In the genomic region with DNA sequence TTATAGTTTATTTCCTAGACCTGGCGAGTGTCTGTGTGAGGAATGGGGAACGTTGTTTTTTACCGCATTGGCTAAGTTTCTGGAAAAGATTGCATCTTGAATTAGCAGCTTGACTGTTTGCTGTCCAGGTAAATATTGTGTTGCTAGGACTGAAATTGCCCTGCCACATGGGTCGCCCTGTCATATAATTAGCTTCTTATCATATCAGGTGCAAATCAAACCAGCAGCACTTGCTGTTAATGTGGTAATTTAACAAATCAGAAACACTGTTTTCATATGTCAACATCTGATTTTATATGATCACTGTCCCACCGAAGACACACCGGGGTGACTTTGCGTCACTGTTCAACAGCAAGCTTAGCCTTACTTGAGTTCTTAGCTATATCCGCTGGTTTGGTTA, we compare ENCODE assay signal across 17 cellular contexts.
"Had no signal": no experiment of that assay in that cellular context is flagged by ENCODE, and none has a peak within 500 bp of the region (broad histone marks: within the 10 kb centered on the region; RNA-seq: fewer than 3 reads in every experiment).

No MANE protein-coding gene starts in this region.

- H3K4me3 Mint-ChIP-seq: activated CD4-positive, alpha-beta T cell treated with anti-CD3 and anti-CD28 coated beads, Interleukin-2, amount 10 ng/mL, durations not matched to agents 24 days and 14 days; activated naive CD8-positive, alpha-beta T cell treated with anti-CD3 and anti-CD28 coated beads, Interleukin-2, amount 10 ng/mL, durations not matched to agents 7 days and 5 days; dendritic cell treated with granulocyte-macrophage colony-stimulating factor and Interleukin-4, amounts not matched to agents 40 ng/mL and 50 ng/mL, for 4 days; effector memory CD8-positive, alpha-beta T cell; natural killer cell; T-helper 2 cell treated with Interferon-gamma antibody and Interleukin-4, amounts not matched to agents 5 μg/mL and 100 μg/mL, for 36 hours had no signal

- H3K27ac ChIP-seq: brain microvascular endothelial cell, foreskin keratinocyte, neutrophil, skin epidermis had no signal

- H3K27me3 ChIP-seq: brain microvascular endothelial cell, foreskin keratinocyte, neutrophil had no signal

- H3K4me3 ChIP-seq: skin epidermis had no signal

- H3K9me3 ChIP-seq: neutrophil had no signal

- H3K27ac Mint-ChIP-seq: activated CD4-positive, alpha-beta T cell treated with anti-CD3 and anti-CD28 coated beads, Interleukin-2, amount 10 ng/mL, durations not matched to agents 24 days and 14 days; activated naive CD8-positive, alpha-beta T cell treated with anti-CD3 and anti-CD28 coated beads, Interleukin-2, amount 10 ng/mL, durations not matched to agents 7 days and 5 days; dendritic cell treated with granulocyte-macrophage colony-stimulating factor and Interleukin-4, amounts not matched to agents 40 ng/mL and 50 ng/mL, for 4 days; natural killer cell; T-helper 2 cell treated with Interferon-gamma antibody and Interleukin-4, amounts not matched to agents 5 μg/mL and 100 μg/mL, for 36 hours had no signal

- H3K36me3 Mint-ChIP-seq: natural killer cell had no signal

- H3K27me3 Mint-ChIP-seq: activated CD4-positive, alpha-beta T cell treated with anti-CD3 and anti-CD28 coated beads, Interleukin-2, amount 10 ng/mL, durations not matched to agents 24 days and 14 days; activated naive CD8-positive, alpha-beta T cell treated with anti-CD3 and anti-CD28 coated beads, Interleukin-2, amount 10 ng/mL, durations not matched to agents 7 days and 5 days; dendritic cell treated with granulocyte-macrophage colony-stimulating factor and Interleukin-4, amounts not matched to agents 40 ng/mL and 50 ng/mL, for 4 days; effector memory CD8-positive, alpha-beta T cell had no signal

- H3K4me1 ChIP-seq: foreskin keratinocyte had no signal

- DNase-seq: activated CD4-positive, alpha-beta T cell treated with anti-CD3 and anti-CD28 coated beads, Interleukin-2, amount 10 ng/mL, durations not matched to agents 24 days and 14 days; activated CD4-positive, CD25-positive, alpha-beta regulatory T cell; activated naive CD4-positive, alpha-beta T cell; activated naive CD8-positive, alpha-beta T cell treated with anti-CD3 and anti-CD28 coated beads, Interleukin-2, amount 10 ng/mL, durations not matched to agents 7 days and 5 days; brain microvascular endothelial cell; cerebellar nuclear complex; effector memory CD8-positive, alpha-beta T cell; foreskin keratinocyte; natural killer cell; retina; stimulated activated CD4-positive, alpha-beta T cell treated with anti-CD3 and anti-CD28 coated beads, Interleukin-4, amount 100 ng/mL, for 24 hours; stimulated activated naive CD8-positive, alpha-beta T cell treated with anti-CD3 and anti-CD28 coated beads, Interleukin-15, Interleukin-2, amounts not matched to agents 100 U/mL and 50 U/mL, for 24 hours; SW 1271 had no signal

- ATAC-seq: effector memory CD8-positive, alpha-beta T cell; natural killer cell had no signal

- H3K9me3 Mint-ChIP-seq: activated CD4-positive, alpha-beta T cell treated with anti-CD3 and anti-CD28 coated beads, Interleukin-2, amount 10 ng/mL, durations not matched to agents 24 days and 14 days; activated naive CD8-positive, alpha-beta T cell treated with anti-CD3 and anti-CD28 coated beads, Interleukin-2, amount 10 ng/mL, durations not matched to agents 7 days and 5 days; dendritic cell treated with granulocyte-macrophage colony-stimulating factor and Interleukin-4, amounts not matched to agents 40 ng/mL and 50 ng/mL, for 4 days; effector memory CD8-positive, alpha-beta T cell; natural killer cell; T-helper 2 cell treated with Interferon-gamma antibody and Interleukin-4, amounts not matched to agents 5 μg/mL and 100 μg/mL, for 36 hours had no signal

- H3K4me1 Mint-ChIP-seq: natural killer cell had no signal

- H3K36me3 ChIP-seq: brain microvascular endothelial cell, neutrophil had no signal
